In the genomic region with DNA sequence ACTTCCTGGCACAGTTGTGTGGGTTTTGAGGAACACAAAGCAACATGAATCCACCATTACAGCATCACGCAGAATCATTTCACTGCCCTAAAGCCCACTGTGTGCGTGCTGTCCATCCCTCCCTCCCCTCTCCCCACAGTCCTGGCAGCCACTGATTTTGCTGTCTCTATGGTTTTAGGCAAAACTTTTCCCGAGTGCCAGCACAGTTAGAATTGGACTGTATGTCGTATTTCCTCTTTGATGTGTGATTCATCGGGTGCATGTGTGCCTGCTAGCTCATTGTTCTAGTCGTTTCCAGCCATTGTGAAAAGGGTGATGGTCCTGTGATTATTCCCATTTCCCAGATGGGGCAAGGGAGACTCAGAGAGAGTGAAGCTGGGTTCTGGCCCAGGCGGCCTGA, we compare ENCODE assay signal across 13 cellular contexts. TPM values are rescaled to one million over a fixed set of nuclear protein-coding genes. Genes with fewer than 3 reads are reported as not detected.
DNase-seq lines count a peak whose midpoint lies in the region; ATAC-seq and FAIRE-seq lines count a peak whose summit lies in the region.
"Had no signal": no experiment of that assay in that cellular context is flagged by ENCODE, and none has a peak within 500 bp of the region (broad histone marks: within the 10 kb centered on the region; RNA-seq: fewer than 3 reads in every experiment).

No MANE protein-coding gene starts in this region.

- DNase-seq in AG08395 (ENCODE audit: low spot score), result peak; percentile 10
- peak; percentile 11 for DNase-seq in CD1c-positive myeloid dendritic cell (ENCODE audit: extremely low spot score)
- DNase-seq in dermis blood vessel endothelial cell, result peak; percentile 93
- peak; percentile 75 for DNase-seq in glomerular endothelial cell (ENCODE audit: extremely low read depth, low read depth, low spot score)
- DNase-seq in RCC 7860 (ENCODE audit: low spot score), result no peak
- no peak for DNase-seq in NCI-H526 treated with DMSO at 0.1 percent for 48 hours (lab: John Stamatoyannopoulos, UW)
- DNase-seq: DND-41, KBM-7, NCI-H1105, NCI-H2081 treated with DMSO at 0.1 percent for 48 hours, NCI-H446 treated with DMSO at 0.1 percent for 48 hours had no signal

- FAIRE-seq in RCC 7860 (lab: Jason Lieb, UNC), result no peak

- no peak for ATAC-seq in GM18907 (IDR thresholded peaks at IDR 0.05; ENCODE audit: unreplicated experiment)
- ATAC-seq: Panc1 had no signal

RNA-seq across cellular contexts. Expression of a gene that starts 12.7 kb away (rescaled TPM):
- total RNA-seq in dermis blood vessel endothelial cell (68.8 and 74.0 TPM in 2 replicates), glomerular endothelial cell (47.5 and 51.6 TPM in 2 replicates)

RNA-seq across cellular contexts. Expression of a gene that starts 38.8 kb away (rescaled TPM):
- total RNA-seq in dermis blood vessel endothelial cell (32.7 and 70.7 TPM in 2 replicates), glomerular endothelial cell (52.6 and 70.8 TPM in 2 replicates)

RNA-seq across cellular contexts. Expression of a gene that starts 43.1 kb away (rescaled TPM):
- 125 and 140 TPM in 2 replicates for total RNA-seq in dermis blood vessel endothelial cell
- 311 and 460 TPM in 2 replicates for total RNA-seq in glomerular endothelial cell

Comparison
In these comparisons a context has a peak if more than half of its experiments do, and no peak if none do; other contexts are left out.
1. DNase-seq: peak in AG08395 (single experiment), CD1c-positive myeloid dendritic cell (single experiment), dermis blood vessel endothelial cell (single experiment) and glomerular endothelial cell (single experiment); none in RCC 7860 (single experiment) and NCI-H526 treated with DMSO at 0.1 percent for 48 hours (single experiment).